Comparison of ENCODE assay signal across 8 cellular contexts in the genomic region with DNA sequence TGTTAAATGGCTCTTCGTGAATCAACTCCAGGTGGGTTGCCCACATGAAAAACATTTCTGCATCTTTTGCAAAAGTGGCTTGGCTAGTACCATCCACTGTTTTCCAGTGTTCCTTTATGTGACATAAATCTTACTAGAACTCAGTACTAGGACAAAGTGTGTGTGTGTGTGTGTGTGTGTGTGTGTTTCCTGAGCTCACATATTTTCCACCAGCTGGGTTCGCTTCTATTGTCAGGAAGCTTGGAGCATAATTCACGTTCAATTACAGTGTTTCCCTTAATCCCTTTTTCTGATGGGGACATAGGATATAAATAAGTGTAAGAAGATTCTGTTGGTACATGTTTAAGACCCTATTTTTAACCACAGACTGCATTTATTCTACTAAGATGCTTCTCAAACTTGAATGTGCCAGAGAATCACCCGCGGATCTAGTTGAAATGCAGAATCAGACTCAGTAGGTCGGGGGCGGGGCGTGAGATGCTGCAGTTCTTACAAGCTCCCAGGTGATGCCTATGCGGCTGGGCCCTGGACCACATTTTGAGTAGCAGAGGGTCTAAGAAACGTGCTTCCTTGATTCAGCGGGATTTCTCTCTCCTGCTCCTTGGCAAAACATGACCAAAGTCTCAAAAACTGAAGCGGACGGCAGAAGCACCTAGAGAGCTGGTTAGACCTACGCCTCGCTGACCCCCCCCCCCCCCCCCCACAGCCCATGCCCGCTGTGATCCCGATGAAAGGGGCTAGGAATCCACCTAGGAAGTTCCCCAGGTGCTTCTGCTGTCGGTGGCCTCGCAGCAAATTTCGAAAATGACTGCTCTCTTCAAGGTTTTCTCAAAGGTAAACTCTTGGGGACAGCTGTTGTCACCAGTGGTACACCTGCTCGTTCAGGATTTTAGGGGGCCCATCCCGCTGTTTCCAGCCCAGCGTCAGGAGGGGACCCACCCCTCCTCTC. TPM values are rescaled to one million over a fixed set of nuclear protein-coding genes. Genes with fewer than 3 reads are reported as not detected.
DNase-seq lines count a peak whose midpoint lies in the region; ATAC-seq and TF ChIP-seq lines count a peak whose summit lies in the region.

No MANE protein-coding gene starts in this region.

- peak overlapping the region; percentile 86 for H3K4me3 Mint-ChIP-seq in CD4-positive, alpha-beta T cell
- H3K4me3 Mint-ChIP-seq in activated naive CD8-positive, alpha-beta T cell: peak overlapping the region; percentile 80

- ATAC-seq in CD4-positive, alpha-beta T cell (ENCODE audit: poor library complexity): peak; percentile 24
- peak; percentile 0 for ATAC-seq in HG02588 (IDR thresholded peaks at IDR 0.05; ENCODE audit: unreplicated experiment)
- ATAC-seq in Panc1: no peak; the same call in 1 of the 2 replicates
- ATAC-seq in heart right ventricle: no peak
- no peak for ATAC-seq in HG03571 (IDR thresholded peaks at IDR 0.05; ENCODE audit: unreplicated experiment)
- no peak for ATAC-seq in GM21381 (IDR thresholded peaks at IDR 0.05; ENCODE audit: unreplicated experiment)

- H3K27ac ChIP-seq in CD4-positive, alpha-beta T cell (ENCODE audit: low read depth, low read length): no peak overlapping the region
- peak overlapping the region; percentile 83 for H3K27ac ChIP-seq in Panc1 (ENCODE audit: low read length)
- H3K27ac ChIP-seq in heart right ventricle: peak overlapping the region in 9 of 10 donors; percentile 44 to 89 (median 82)

- H3K27me3 ChIP-seq in CD4-positive, alpha-beta T cell (ENCODE audit: control insufficient read depth, insufficient read depth, low read length): no peaks in the 10 kb centered on the region
- no peaks in the 10 kb centered on the region for H3K27me3 ChIP-seq in Panc1 (ENCODE audit: control insufficient read depth, insufficient read depth, low read length)
- H3K27me3 ChIP-seq in heart right ventricle: no peaks in the 10 kb centered on the region

- POLR2A ChIA-PET in CD4-positive, alpha-beta T cell (lab: Charles Lee): interaction anchor here (0.6 kb wide), 1 partner anchor 205 kb away, joined by 3 read pairs; a partner anchor contains a TSS
- POLR2A ChIA-PET in Panc1 (lab: Charles Lee): interaction anchor here (0.6 kb wide), 2 partner anchors 47 to 93 kb away, joined by 3 to 7 read pairs; no protein-coding TSS in a partner anchor

- H3K36me3 ChIP-seq in Panc1 (ENCODE audit: control insufficient read depth, insufficient read depth, low read length): no peaks in the 10 kb centered on the region
- no peaks in the 10 kb centered on the region for H3K36me3 ChIP-seq in heart right ventricle

- in situ Hi-C loops in Panc1 (cut with HindIII; ENCODE audit: low pct_unique_long_range_greater_than_20kb, low sequenced_read_pairs): no loop called here

- H3K36me3 Mint-ChIP-seq in CD4-positive, alpha-beta T cell (ENCODE audit: low read depth): no peaks in the 10 kb centered on the region
- no peaks in the 10 kb centered on the region for H3K36me3 Mint-ChIP-seq in activated naive CD8-positive, alpha-beta T cell

- CTCF ChIA-PET in CD4-positive, alpha-beta T cell (lab: Charles Lee): no interaction called here
- CTCF ChIA-PET in Panc1 (lab: Charles Lee): no interaction called here

- no peaks in the 10 kb centered on the region for H3K9me3 Mint-ChIP-seq in CD4-positive, alpha-beta T cell
- H3K9me3 Mint-ChIP-seq in activated naive CD8-positive, alpha-beta T cell (ENCODE audit: low read depth): no peaks in the 10 kb centered on the region

- TSS peak; percentile 88 for BruUV-seq in Panc1 (replicated peaks; lab: Mats Ljungman, UMichigan)

- DNase-seq in CD4-positive, alpha-beta T cell: peak; percentile 8 to 49 (median 28)
- no peak for DNase-seq in Panc1 (ENCODE audit: low read depth, low spot score)
- peak in 1 of 2 donors; percentile 12 for DNase-seq in heart right ventricle
- DNase-seq in retinal pigment epithelial cell (ENCODE audit: low read depth): peak; percentile 4

- intact Hi-C loops in CD4-positive, alpha-beta T cell (cut with DNase I, micrococcal nuclease): loop anchor here (2.0 to 10.0 kb wide), 4 partner anchors 87 to 523 kb away; a partner anchor contains a TSS
- intact Hi-C loops in Panc1 (cut with micrococcal nuclease; ENCODE audit: unreplicated experiment) (loop anchor here (5.0 kb wide), 1 partner anchor 85 kb away; a partner anchor contains a TSS), heart right ventricle (cut with DNase I) (loop anchor here in 2 of 10 donors (2.0 to 10.0 kb wide), 2 partner anchors 63 to 125 kb away; no protein-coding TSS in a partner anchor)

- H3K4me1 Mint-ChIP-seq in CD4-positive, alpha-beta T cell (ENCODE audit: low read depth): peaks cover 15% of the 10 kb centered on the region
- H3K4me1 Mint-ChIP-seq in activated naive CD8-positive, alpha-beta T cell (ENCODE audit: low read depth): peaks cover 11% of the 10 kb centered on the region

- TF ChIP-seq CTCF in CD4-positive, alpha-beta T cell (IDR thresholded peaks at IDR 0.05): no peak
- no peak for TF ChIP-seq CTCF in Panc1 (IDR thresholded peaks at IDR 0.05)
- TF ChIP-seq CTCF in heart right ventricle (IDR thresholded peaks at IDR 0.05): no peak
- no peak for TF ChIP-seq CTCF in retinal pigment epithelial cell (conservative IDR thresholded peaks at IDR 0.05; ENCODE audit: low read depth, low read length)

- WGBS in heart right ventricle, 2 donors: 3 to 4% methylated on average over 21 to 22 of the region's 23 CpGs

- H3K27me3 Mint-ChIP-seq in CD4-positive, alpha-beta T cell: no peaks in the 10 kb centered on the region
- H3K27me3 Mint-ChIP-seq in activated naive CD8-positive, alpha-beta T cell: no peaks in the 10 kb centered on the region

- peak overlapping the region; percentile 76 for H3K27ac Mint-ChIP-seq in CD4-positive, alpha-beta T cell
- H3K27ac Mint-ChIP-seq in activated naive CD8-positive, alpha-beta T cell: peak overlapping the region; percentile 54

- H3K4me3 ChIP-seq in Panc1 (ENCODE audit: low read depth in 2 of 2, low read length in 2 of 2) (peak overlapping the region; percentile 80 to 81), heart right ventricle (peak overlapping the region; percentile 18 to 73 (median 66)), retinal pigment epithelial cell (ENCODE audit: low read length) (peak overlapping the region; percentile 61)

- no peaks in the 10 kb centered on the region for H3K9me3 ChIP-seq in CD4-positive, alpha-beta T cell (ENCODE audit: control insufficient read depth, low read length)
- H3K9me3 ChIP-seq in Panc1 (ENCODE audit: control insufficient read depth, insufficient read depth, low read depth, low read length): no peaks in the 10 kb centered on the region
- H3K9me3 ChIP-seq in heart right ventricle: no peaks in the 10 kb centered on the region

- H3K4me1 ChIP-seq in Panc1 (ENCODE audit: control insufficient read depth, insufficient read depth, low read length): peaks cover 12% of the 10 kb centered on the region
- H3K4me1 ChIP-seq in heart right ventricle: peaks cover 0 to 12% (median 0%) of the 10 kb centered on the region in 9 donors

RNA-seq across cellular contexts. Expression of a gene that starts 0.8 kb away (rescaled TPM):
- total RNA-seq in CD4-positive, alpha-beta T cell: 1 to 10 TPM; 5.3 to 6.5 TPM
- total RNA-seq in Panc1 (2021; ENCODE audit: unreplicated experiment) (156 TPM), heart right ventricle (100 to 1,000 TPM in 1 of 10 donors, 10 to 100 TPM in 9; 67.2 to 122 (median 80.8) TPM)
- polyA plus RNA-seq in Panc1 (2012; ENCODE audit: insufficient read length): 193 TPM
- polyA plus RNA-seq in heart right ventricle: 10 to 100 TPM; 32.6 to 46.0 TPM

Comparison
In these comparisons a context has a peak if more than half of its experiments do, and no peak if none do; other contexts are left out.
1. ATAC-seq: peak in CD4-positive, alpha-beta T cell (single experiment) and HG02588 (single experiment); none in Panc1 (single experiment), heart right ventricle (0 of 8), HG03571 (single experiment) and GM21381 (single experiment).
2. RNA of a gene that starts 0.8 kb away (total RNA-seq): 156 TPM in Panc1 (single experiment) and 67.2 to 122 TPM in heart right ventricle; 5.3 to 6.5 TPM in CD4-positive, alpha-beta T cell; every median in the first group is over 4 times any median in the second.
3. Peak in every context shown above with its lines, with median percentiles within 50 percentile points of each other: H3K4me3 ChIP-seq.